ENCODE assay signal across 1 cellular context in genomic region chr10:119095648-119096047, GRCh38.
TF ChIP-seq lines count a peak whose summit lies in the region.

No MANE protein-coding gene starts in this region.

TF ChIP-seq in HepG2, 621 proteins besides CTCF, POLR2A, EP300 and RAD21:
- TF ChIP-seq SALL2 (CRISPR knock-in tag; IDR thresholded peaks at IDR 0.05) (no peak), PBX2 (CRISPR knock-in tag; IDR thresholded peaks at IDR 0.05) (no peak), TAF15 (IDR thresholded peaks at IDR 0.05; ENCODE audit: low read depth, low read length, poor library complexity, severe bottlenecking) (no peak), HNRNPUL1 (IDR thresholded peaks at IDR 0.05; ENCODE audit: low read depth, low read length) (no peak), ZNF761 (CRISPR knock-in tag; conservative IDR thresholded peaks at IDR 0.05) (no peak), ZNF234 (CRISPR knock-in tag; conservative IDR thresholded peaks at IDR 0.05) (no peak)
- TF ChIP-seq, protein P1, sequence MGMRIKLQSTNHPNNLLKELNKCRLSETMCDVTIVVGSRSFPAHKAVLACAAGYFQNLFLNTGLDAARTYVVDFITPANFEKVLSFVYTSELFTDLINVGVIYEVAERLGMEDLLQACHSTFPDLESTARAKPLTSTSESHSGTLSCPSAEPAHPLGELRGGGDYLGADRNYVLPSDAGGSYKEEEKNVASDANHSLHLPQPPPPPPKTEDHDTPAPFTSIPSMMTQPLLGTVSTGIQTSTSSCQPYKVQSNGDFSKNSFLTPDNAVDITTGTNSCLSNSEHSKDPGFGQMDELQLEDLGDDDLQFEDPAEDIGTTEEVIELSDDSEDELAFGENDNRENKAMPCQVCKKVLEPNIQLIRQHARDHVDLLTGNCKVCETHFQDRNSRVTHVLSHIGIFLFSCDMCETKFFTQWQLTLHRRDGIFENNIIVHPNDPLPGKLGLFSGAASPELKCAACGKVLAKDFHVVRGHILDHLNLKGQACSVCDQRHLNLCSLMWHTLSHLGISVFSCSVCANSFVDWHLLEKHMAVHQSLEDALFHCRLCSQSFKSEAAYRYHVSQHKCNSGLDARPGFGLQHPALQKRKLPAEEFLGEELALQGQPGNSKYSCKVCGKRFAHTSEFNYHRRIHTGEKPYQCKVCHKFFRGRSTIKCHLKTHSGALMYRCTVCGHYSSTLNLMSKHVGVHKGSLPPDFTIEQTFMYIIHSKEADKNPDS (CRISPR knock-in tag; IDR thresholded peaks at IDR 0.05): no peak
- TF ChIP-seq, protein P2, sequence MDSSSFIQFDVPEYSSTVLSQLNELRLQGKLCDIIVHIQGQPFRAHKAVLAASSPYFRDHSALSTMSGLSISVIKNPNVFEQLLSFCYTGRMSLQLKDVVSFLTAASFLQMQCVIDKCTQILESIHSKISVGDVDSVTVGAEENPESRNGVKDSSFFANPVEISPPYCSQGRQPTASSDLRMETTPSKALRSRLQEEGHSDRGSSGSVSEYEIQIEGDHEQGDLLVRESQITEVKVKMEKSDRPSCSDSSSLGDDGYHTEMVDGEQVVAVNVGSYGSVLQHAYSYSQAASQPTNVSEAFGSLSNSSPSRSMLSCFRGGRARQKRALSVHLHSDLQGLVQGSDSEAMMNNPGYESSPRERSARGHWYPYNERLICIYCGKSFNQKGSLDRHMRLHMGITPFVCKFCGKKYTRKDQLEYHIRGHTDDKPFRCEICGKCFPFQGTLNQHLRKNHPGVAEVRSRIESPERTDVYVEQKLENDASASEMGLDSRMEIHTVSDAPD (CRISPR knock-in tag; IDR thresholded peaks at IDR 0.05): no peak
